12 cellular contexts compared by ENCODE assay signal in genomic region chr12:90953956-90954421, GRCh38. TPM values are rescaled to one million over a fixed set of nuclear protein-coding genes. Genes with fewer than 3 reads are reported as not detected.
DNase-seq lines count a peak whose midpoint lies in the region; ATAC-seq, FAIRE-seq and TF ChIP-seq lines count a peak whose summit lies in the region.
"Had no signal": no experiment of that assay in that cellular context is flagged by ENCODE, and none has a peak within 500 bp of the region (broad histone marks: within the 10 kb centered on the region; RNA-seq: fewer than 3 reads in every experiment).

No MANE protein-coding gene starts in this region.

- H3K4me1 ChIP-seq in HCT116 (ENCODE audit: control insufficient read depth in 1 of 2, insufficient read depth in 2 of 2, low read length in 2 of 2) (no peaks in the 10 kb centered on the region), GM12878 (ENCODE audit: control insufficient read depth, insufficient read depth, low read length) (no peaks in the 10 kb centered on the region)

- no peak overlapping the region for H3K27ac Mint-ChIP-seq in mesothelial cell of epicardium
- no peak overlapping the region for H3K27ac Mint-ChIP-seq in naive thymus-derived CD8-positive, alpha-beta T cell
- H3K27ac Mint-ChIP-seq: stimulated activated naive B cell treated with anti-CD40 and anti-IgM and Interleukin-4, amounts not matched to agents 10 μg/mL and 1 μg/mL and 100 μg/mL, for 72 hours; T-helper 1 cell treated with Interleukin-12 subunit alpha and Interleukin-12 subunit beta and Interleukin-4 antibody, amounts not matched to agents 30 μg/mL and 1 μg/mL, for 36 hours had no signal

- TF ChIP-seq RAD21 in HCT116 (IDR thresholded peaks at IDR 0.05; ENCODE audit: low read depth) = no peak
- TF ChIP-seq RAD21 in GM12878 (IDR thresholded peaks at IDR 0.05; ENCODE audit: insufficient read depth, low read depth, low read length) = peak; percentile 19; the same call in 1 of the 2 replicates

- no peaks in the 10 kb centered on the region for H3K36me3 ChIP-seq in GM06990 (ENCODE audit: control insufficient read depth, insufficient read depth, low read length)
- H3K36me3 ChIP-seq in HCT116 (ENCODE audit: control insufficient read depth in 1 of 2, insufficient read depth in 2 of 2, low read length in 2 of 2) = no peaks in the 10 kb centered on the region
- H3K36me3 ChIP-seq in GM12878 (ENCODE audit: control insufficient read depth in 2 of 2, insufficient read depth in 2 of 2, low read length in 1 of 2) = no peaks in the 10 kb centered on the region

- H2AFZ ChIP-seq in HCT116 (ENCODE audit: low read depth, low read length, poor library complexity, severe bottlenecking) (no peak overlapping the region), GM12878 (ENCODE audit: control insufficient read depth, low read depth, low read length) (no peak overlapping the region)

- SMC1A ChIA-PET in GM12878 (lab: Charles Lee; ENCODE audit: uncharacterized antibody, unreplicated experiment) = interaction anchor here (1.0 kb wide), 1 partner anchor 11 kb away, joined by 4 read pairs; no protein-coding TSS in a partner anchor

- H3K36me3 Mint-ChIP-seq in mesothelial cell of epicardium = no peaks in the 10 kb centered on the region
- H3K36me3 Mint-ChIP-seq in naive thymus-derived CD8-positive, alpha-beta T cell = no peaks in the 10 kb centered on the region
- H3K36me3 Mint-ChIP-seq: stimulated activated naive B cell treated with anti-CD40 and anti-IgM and Interleukin-4, amounts not matched to agents 10 μg/mL and 1 μg/mL and 100 μg/mL, for 72 hours had no signal

- H3K4me2 ChIP-seq in HCT116 (ENCODE audit: low read length) = no peak overlapping the region
- no peak overlapping the region for H3K4me2 ChIP-seq in GM12878 (ENCODE audit: control insufficient read depth, insufficient read depth)

- in situ Hi-C loops in GM12878 (cut with MboI) = no loop called here

- ATAC-seq in HCT116 (peak; percentile 50), GM12878 (no peak)
- no peak for ATAC-seq in naive thymus-derived CD8-positive, alpha-beta T cell

- H3K27me3 ChIP-seq in GM06990 (replicated peaks; ENCODE audit: control insufficient read depth, insufficient read depth, low read length) = no peaks in the 10 kb centered on the region
- H3K27me3 ChIP-seq in HCT116 (ENCODE audit: insufficient read depth, low read length) = no peaks in the 10 kb centered on the region
- no peaks in the 10 kb centered on the region for H3K27me3 ChIP-seq in GM12878 (replicated peaks in 1 of 2; ENCODE audit: control insufficient read depth in 2 of 2, insufficient read depth in 2 of 2, low read length in 1 of 2)

- no peak overlapping the region for H3K4me3 Mint-ChIP-seq in mesothelial cell of epicardium
- no peak overlapping the region for H3K4me3 Mint-ChIP-seq in naive thymus-derived CD8-positive, alpha-beta T cell
- H3K4me3 Mint-ChIP-seq: stimulated activated naive B cell treated with anti-CD40 and anti-IgM and Interleukin-4, amounts not matched to agents 10 μg/mL and 1 μg/mL and 100 μg/mL, for 72 hours; T-helper 1 cell treated with Interleukin-12 subunit alpha and Interleukin-12 subunit beta and Interleukin-4 antibody, amounts not matched to agents 30 μg/mL and 1 μg/mL, for 36 hours had no signal

- H3K27ac ChIP-seq in HCT116 (ENCODE audit: low read depth, low read length) (no peak overlapping the region; the same call in 1 of the 2 replicates), GM12878 (ENCODE audit: control insufficient read depth, insufficient read depth) (no peak overlapping the region)

- CTCF ChIA-PET in HCT116 (lab: Charles Lee) (no interaction called here), GM12878 (lab: Yijun Ruan, JAX) (interaction anchor here (0.7 to 1.4 kb wide), 2 partner anchors 9 to 14 kb away, joined by 5 to 7 read pairs; no protein-coding TSS in a partner anchor)

- H3K79me2 ChIP-seq in HCT116 (ENCODE audit: insufficient read depth, low read length) (no peaks in the 10 kb centered on the region), GM12878 (ENCODE audit: control insufficient read depth, insufficient read depth, low read length) (no peaks in the 10 kb centered on the region)

- no TSS peak for BruUV-seq in HCT116 (replicated peaks; lab: Mats Ljungman, UMichigan)
- no TSS peak for BruUV-seq in GM12878 (replicated peaks; lab: Mats Ljungman, UMichigan)

- H3K9ac ChIP-seq in HCT116 (ENCODE audit: low read length) (no peak overlapping the region), GM12878 (ENCODE audit: control insufficient read depth, insufficient read depth, low read length) (no peak overlapping the region)

- DNase-seq in GM06990 (ENCODE audit: extremely low read depth, insufficient read length) (no peak), HCT116 (ENCODE audit: low read depth, low spot score) (no peak), GM12878 (ENCODE audit: low read depth, low spot score) (no peak), mesothelial cell of epicardium (ENCODE audit: low spot score in 2 of 2, unreplicated experiment in 2 of 2) (no peak), hippocampal formation (lab: John Stamatoyannopoulos, UW) (no peak), NCI-H1417 treated with DMSO at 0.1 percent for 48 hours (lab: John Stamatoyannopoulos, UW) (no peak), UCSD-AML1 (lab: John Stamatoyannopoulos, UW; ENCODE audit: unreplicated experiment) (no peak)
- DNase-seq in naive thymus-derived CD8-positive, alpha-beta T cell = no peak
- DNase-seq: foreskin fibroblast; nucleus accumbens; stimulated activated naive B cell treated with anti-CD40 and anti-IgM and Interleukin-4, amounts not matched to agents 10 μg/mL and 1 μg/mL and 100 μg/mL, for 72 hours had no signal

- no peaks in the 10 kb centered on the region for H3K27me3 Mint-ChIP-seq in mesothelial cell of epicardium (ENCODE audit: low read depth)
- H3K27me3 Mint-ChIP-seq in naive thymus-derived CD8-positive, alpha-beta T cell = peaks cover 0 to 6% (median 0%) of the 10 kb centered on the region in 5 donors

- POLR2A ChIA-PET in HCT116 (lab: Charles Lee) (no interaction called here), GM12878 (lab: Charles Lee) (no interaction called here)
- POLR2A ChIA-PET in naive thymus-derived CD8-positive, alpha-beta T cell (lab: Charles Lee) = no interaction called here

- 85% methylated on average over 31 of the region's 32 CpGs for WGBS in GM12878 (ENCODE audit: insufficient coverage, insufficient replicate concordance, low lambda C conversion rate, missing lambda C conversion rate)

- intact Hi-C loops in HCT116 (cut with micrococcal nuclease) (no loop called here), GM12878 (cut with micrococcal nuclease; ENCODE audit: unreplicated experiment) (loop anchor here (10.0 kb wide), 1 partner anchor 1409 kb away; no protein-coding TSS in a partner anchor)

- no peaks in the 10 kb centered on the region for H3K9me3 Mint-ChIP-seq in mesothelial cell of epicardium
- H3K9me3 Mint-ChIP-seq in naive thymus-derived CD8-positive, alpha-beta T cell = no peaks in the 10 kb centered on the region
- H3K9me3 Mint-ChIP-seq: stimulated activated naive B cell treated with anti-CD40 and anti-IgM and Interleukin-4, amounts not matched to agents 10 μg/mL and 1 μg/mL and 100 μg/mL, for 72 hours; T-helper 1 cell treated with Interleukin-12 subunit alpha and Interleukin-12 subunit beta and Interleukin-4 antibody, amounts not matched to agents 30 μg/mL and 1 μg/mL, for 36 hours had no signal

- no peaks in the 10 kb centered on the region for H3K9me2 ChIP-seq in HCT116 (ENCODE audit: insufficient read depth)

- peaks cover 20% of the 10 kb centered on the region for H3K4me1 Mint-ChIP-seq in mesothelial cell of epicardium
- H3K4me1 Mint-ChIP-seq in naive thymus-derived CD8-positive, alpha-beta T cell = no peaks in the 10 kb centered on the region
- H3K4me1 Mint-ChIP-seq: stimulated activated naive B cell treated with anti-CD40 and anti-IgM and Interleukin-4, amounts not matched to agents 10 μg/mL and 1 μg/mL and 100 μg/mL, for 72 hours had no signal

- H3K4me3 ChIP-seq in GM06990 (replicated peaks; ENCODE audit: low read depth, low read length) (no peak overlapping the region), HCT116 (replicated peaks in 1 of 2; ENCODE audit: low read depth in 1 of 2, low read length in 2 of 2) (no peak overlapping the region), GM12878 (no peak overlapping the region)

- H3K9me3 ChIP-seq in HCT116 (ENCODE audit: control insufficient read depth in 1 of 2, insufficient read depth in 1 of 2, low read depth in 1 of 2, low read length in 2 of 2) (no peaks in the 10 kb centered on the region), GM12878 (replicated peaks; ENCODE audit: control insufficient read depth, insufficient read depth, low read length) (no peaks in the 10 kb centered on the region)

- H4K20me1 ChIP-seq in HCT116 (ENCODE audit: insufficient read depth) = no peaks in the 10 kb centered on the region
- H4K20me1 ChIP-seq in GM12878 (ENCODE audit: control insufficient read depth, insufficient read depth) = no peaks in the 10 kb centered on the region

- no peak for FAIRE-seq in GM12878 (lab: Jason Lieb, UNC)

- TF ChIP-seq CTCF in GM06990 (IDR thresholded peaks at IDR 0.05; ENCODE audit: insufficient read depth, low read length, poor library complexity, severe bottlenecking) = peak; percentile 66
- peak in 2 of 3 experiments; percentile 14 to 25; a peak in 2 of 6 replicates for TF ChIP-seq CTCF in HCT116 (IDR thresholded peaks at IDR 0.05 in 2 of 3, conservative IDR thresholded peaks at IDR 0.05 in 1 of 3; ENCODE audit: borderline replicate concordance in 1 of 3, insufficient read depth in 1 of 3, low read depth in 2 of 3, low read length in 2 of 3)
- TF ChIP-seq CTCF in GM12878 (IDR thresholded peaks at IDR 0.05 in 2 of 3, conservative IDR thresholded peaks at IDR 0.05 in 1 of 3; ENCODE audit: control insufficient read depth in 2 of 3, extremely low read depth in 1 of 3, insufficient read depth in 1 of 3, low read depth in 3 of 3, low read length in 3 of 3) = peak in 2 of 3 experiments; percentile 23 to 53; a peak in 4 of 6 replicates
- TF ChIP-seq CTCF in mesothelial cell of epicardium (IDR thresholded peaks at IDR 0.05; ENCODE audit: unreplicated experiment) = peak; percentile 39

- RAD21 ChIA-PET in HCT116 (lab: Charles Lee; ENCODE audit: low non-redundant PET in 1 of 2, low total read pairs in 2 of 2, uncharacterized antibody in 2 of 2, unreplicated experiment in 2 of 2) = no interaction called here
- RAD21 ChIA-PET in GM12878 (lab: Charles Lee; ENCODE audit: unreplicated experiment) = no interaction called here

- no peak for TF ChIP-seq EP300 in GM12878 (IDR thresholded peaks at IDR 0.05; ENCODE audit: borderline replicate concordance in 1 of 2, control insufficient read depth in 1 of 2, low read depth in 2 of 2, low read length in 2 of 2)

- TF ChIP-seq POLR2A in HCT116 (IDR thresholded peaks at IDR 0.05; ENCODE audit: borderline replicate concordance, extremely low read depth, insufficient read depth, insufficient read length) (no peak), GM12878 (IDR thresholded peaks at IDR 0.05; ENCODE audit: low read depth, low read length) (no peak)

RNA-seq across cellular contexts. Expression of gene CCER1, which starts 1.0 kb away (rescaled TPM):
- not detected for total RNA-seq in HCT116 (2021; ENCODE audit: unreplicated experiment)
- not detected in 2 replicates for polyA plus RNA-seq in HCT116 (2012)
- not detected in 2 replicates for total RNA-seq in GM12878 (2013; cell fraction: nucleolus; rRNA removed)
- total RNA-seq in GM12878 (2014; rRNA removed) = not detected in 2 replicates
- total RNA-seq in GM12878 (2014; rRNA removed; fragmentation: Illumina TruSeq; extraction: Trizol) = not detected in 2 replicates
- not detected in 2 replicates for total RNA-seq in GM12878 (2021)
- polyA plus RNA-seq in GM12878 (2011; ENCODE audit: low read depth) = not detected
- not detected in 2 replicates for polyA plus RNA-seq in GM12878 (2011; rRNA removed)
- polyA plus RNA-seq in GM12878 (2011; cell fraction: cytosol; rRNA removed) = not detected in 2 replicates
- polyA plus RNA-seq in GM12878 (2011; cell fraction: nucleus; rRNA removed) = not detected in 2 replicates
- polyA plus RNA-seq in GM12878 (2012) = 0.03 TPM in 1 of 2 replicates, not detected in the other
- polyA plus RNA-seq in GM12878 (2014; fragmentation: Illumina TruSeq; extraction: Trizol) = 0.01 TPM in 1 of 2 replicates, not detected in the other
- polyA plus RNA-seq in GM12878 (2014; fragmentation: Nextera tagmentation; extraction: Ambion mirVana) = not detected
- not detected in 2 replicates for polyA plus RNA-seq in GM12878 (2014; rRNA removed)
- polyA plus RNA-seq in GM12878 (2016; fragmentation: Nextera tagmentation; extraction: Ambion mirVana) = not detected
- not detected in 2 replicates for polyA minus RNA-seq in GM12878 (2011; rRNA and poly(A)+ RNA removed)
- polyA minus RNA-seq in GM12878 (2011; cell fraction: cytosol; rRNA and poly(A)+ RNA removed) = not detected in 2 replicates
- not detected in 2 replicates for polyA minus RNA-seq in GM12878 (2011; cell fraction: nucleus; rRNA and poly(A)+ RNA removed)
- not detected in 3 replicates for total RNA-seq in mesothelial cell of epicardium
- not detected for total RNA-seq in naive thymus-derived CD8-positive, alpha-beta T cell
- not detected for polyA plus RNA-seq in naive thymus-derived CD8-positive, alpha-beta T cell

RNA-seq across cellular contexts. Expression of gene EPYC, which starts 50.8 kb away (rescaled TPM):
- total RNA-seq in HCT116 (2021; ENCODE audit: unreplicated experiment) (not detected), GM12878 (2014; rRNA removed) (not detected in 2 replicates), GM12878 (2014; rRNA removed; fragmentation: Illumina TruSeq; extraction: Trizol) (not detected in 2 replicates), GM12878 (2021) (not detected in 2 replicates), mesothelial cell of epicardium (not detected in 3 replicates)
- not detected in 2 replicates for polyA plus RNA-seq in HCT116 (2012)
- not detected in 2 replicates for total RNA-seq in GM12878 (2013; cell fraction: nucleolus; rRNA removed)
- not detected for polyA plus RNA-seq in GM12878 (2011; ENCODE audit: low read depth)
- polyA plus RNA-seq in GM12878 (2011; rRNA removed) (not detected in 2 replicates), GM12878 (2014; fragmentation: Illumina TruSeq; extraction: Trizol) (not detected in 2 replicates), GM12878 (2014; fragmentation: Nextera tagmentation; extraction: Ambion mirVana) (not detected), GM12878 (2014; rRNA removed) (not detected in 2 replicates), GM12878 (2016; fragmentation: Nextera tagmentation; extraction: Ambion mirVana) (not detected)
- not detected in 2 replicates for polyA plus RNA-seq in GM12878 (2011; cell fraction: cytosol; rRNA removed)
- polyA plus RNA-seq in GM12878 (2011; cell fraction: nucleus; rRNA removed) = not detected in 2 replicates
- not detected in 2 replicates for polyA plus RNA-seq in GM12878 (2012)
- polyA minus RNA-seq in GM12878 (2011; rRNA and poly(A)+ RNA removed) = not detected in 2 replicates
- not detected in 2 replicates for polyA minus RNA-seq in GM12878 (2011; cell fraction: cytosol; rRNA and poly(A)+ RNA removed)
- polyA minus RNA-seq in GM12878 (2011; cell fraction: nucleus; rRNA and poly(A)+ RNA removed) = not detected in 2 replicates
- not detected for total RNA-seq in naive thymus-derived CD8-positive, alpha-beta T cell
- not detected for polyA plus RNA-seq in naive thymus-derived CD8-positive, alpha-beta T cell
